Comparison of ENCODE assay signal across 25 cellular contexts in the genomic region with DNA sequence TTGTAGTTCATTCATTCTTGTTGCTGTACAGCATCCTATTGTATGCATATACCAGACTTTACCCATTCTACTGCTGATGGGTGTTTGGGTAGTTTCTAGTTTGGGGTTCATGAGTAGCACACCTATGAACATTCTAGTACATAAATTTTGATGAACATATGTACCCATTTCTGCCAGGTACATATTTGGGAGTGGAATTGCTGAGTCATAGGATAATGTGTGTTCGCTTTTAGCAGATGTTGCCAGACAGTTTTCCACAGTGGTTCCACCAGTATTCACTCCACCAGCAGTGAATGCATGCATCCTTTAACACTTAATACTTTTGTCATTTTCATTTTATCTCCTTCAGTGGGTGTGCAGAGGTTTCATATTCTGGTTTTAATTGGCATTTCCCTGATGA. TPM values are rescaled to one million over a fixed set of nuclear protein-coding genes. Genes with fewer than 3 reads are reported as not detected.
DNase-seq lines count a peak whose midpoint lies in the region; ATAC-seq, FAIRE-seq and TF ChIP-seq lines count a peak whose summit lies in the region.
"Had no signal": no experiment of that assay in that cellular context is flagged by ENCODE, and none has a peak within 500 bp of the region (broad histone marks: within the 10 kb centered on the region; RNA-seq: fewer than 3 reads in every experiment).

No MANE protein-coding gene starts in this region.

- WGBS in HepG2 (ENCODE audit: low lambda C conversion rate): 0% methylated on average over 1 of the region's 1 CpG
- 40% methylated on average over 1 of the region's 1 CpG for WGBS in right lobe of liver (ENCODE audit: insufficient coverage, low coverage, low lambda C conversion rate, missing lambda C conversion rate)
- 4% methylated on average over 1 of the region's 1 CpG for WGBS in K562 (ENCODE audit: insufficient coverage, low coverage, missing lambda C conversion rate)

- H3K79me2 ChIP-seq in HepG2 (ENCODE audit: insufficient read depth, low read length) (no peaks in the 10 kb centered on the region), K562 (ENCODE audit: control insufficient read depth, insufficient read depth, low read length) (no peaks in the 10 kb centered on the region)

- H3K4me1 ChIP-seq in HepG2 (ENCODE audit: insufficient read depth, low read length) (peaks cover 13% of the 10 kb centered on the region), right lobe of liver (peaks cover 0 to 7% (median 3%) of the 10 kb centered on the region in 4 donors), K562 (replicated peaks in 1 of 2; ENCODE audit: control insufficient read depth in 2 of 2, insufficient read depth in 2 of 2, low read length in 2 of 2) (peaks cover 6 to 18% of the 10 kb centered on the region in 2 experiments)
- H3K4me1 ChIP-seq: BE2C had no signal

- H3K27me3 ChIP-seq in HepG2 (ENCODE audit: control insufficient read depth in 1 of 2, insufficient read depth in 2 of 2, low read length in 2 of 2) (peaks cover 2 to 39% of the 10 kb centered on the region in 2 experiments), right lobe of liver (peaks cover 0 to 14% of the 10 kb centered on the region in 2 donors), K562 (ENCODE audit: control insufficient read depth in 2 of 2, insufficient read depth in 2 of 2, low read length in 2 of 2) (peaks cover 10 to 36% of the 10 kb centered on the region in 2 experiments; a peak in 4 of 5 replicates)
- H3K27me3 ChIP-seq: BE2C had no signal

- POLR2A ChIA-PET in HepG2 (lab: Yijun Ruan, JAX): no interaction called here
- POLR2A ChIA-PET in K562 (lab: Yijun Ruan, JAX): no interaction called here

- intact Hi-C loops in HepG2 (cut with micrococcal nuclease; ENCODE audit: unreplicated experiment): loop anchor here (10.0 kb wide), 1 partner anchor 1158 kb away; no protein-coding TSS in a partner anchor
- intact Hi-C loops in right lobe of liver (cut with DNase I): loop anchor here (5.0 to 10.0 kb wide), 2 partner anchors 128 to 131 kb away; no protein-coding TSS in a partner anchor
- intact Hi-C loops in K562 (cut with micrococcal nuclease): loop anchor here (10.0 kb wide), 2 partner anchors 352 to 518 kb away; partner anchors contain the start of genes ACAA1 and MYD88

- BruUV-seq in HepG2 (replicated peaks; lab: Mats Ljungman, UMichigan) (no TSS peak), K562 (replicated peaks; lab: Mats Ljungman, UMichigan) (no TSS peak)

- in situ Hi-C loops in HepG2 (cut with HindIII; ENCODE audit: extremely low pct_ligation_motif_present, low pct_unique_long_range_greater_than_20kb) (no loop called here), K562 (cut with MboI) (loop anchor here (5.0 to 10.0 kb wide), 2 partner anchors 128 to 536 kb away; no protein-coding TSS in a partner anchor)

- H3K4me3 ChIP-seq in HepG2 (replicated peaks in 1 of 3; ENCODE audit: insufficient read depth in 1 of 3, low read depth in 2 of 3, low read length in 3 of 3) (no peak overlapping the region), right lobe of liver (no peak overlapping the region), K562 (no peak overlapping the region)
- H3K4me3 ChIP-seq: BLaER1, GM12878 had no signal

- TF ChIP-seq EP300 in HepG2 (IDR thresholded peaks at IDR 0.05; ENCODE audit: low read depth in 2 of 2, low read length in 2 of 2): no peak
- TF ChIP-seq EP300 in HepG2 (CRISPR knock-in tag; IDR thresholded peaks at IDR 0.05; ENCODE audit: borderline replicate concordance): no peak
- no peak for TF ChIP-seq EP300 in K562 (IDR thresholded peaks at IDR 0.05; ENCODE audit: low read length)

- TF ChIP-seq POLR2A in HepG2 (IDR thresholded peaks at IDR 0.05; ENCODE audit: insufficient read depth in 1 of 2, low read depth in 2 of 2, low read length in 2 of 2): no peak
- no peak for TF ChIP-seq POLR2A in right lobe of liver (IDR thresholded peaks at IDR 0.05)
- TF ChIP-seq POLR2A in K562 (conservative IDR thresholded peaks at IDR 0.05): no peak

- H3K4me2 ChIP-seq in HepG2 (ENCODE audit: low read depth, low read length): no peak overlapping the region
- H3K4me2 ChIP-seq in K562 (ENCODE audit: insufficient read depth, low read length): no peak overlapping the region
- H3K4me2 ChIP-seq: BLaER1 had no signal

- CTCF ChIA-PET in HepG2 (lab: Yijun Ruan, JAX; ENCODE audit: low intra/inter-chr PET ratio, low total read pairs): no interaction called here
- CTCF ChIA-PET in K562 (lab: Yijun Ruan, JAX; ENCODE audit: low intra/inter-chr PET ratio): no interaction called here

- H3K9me3 ChIP-seq in HepG2 (ENCODE audit: low read length) (no peaks in the 10 kb centered on the region), right lobe of liver (no peaks in the 10 kb centered on the region), K562 (replicated peaks; ENCODE audit: control insufficient read depth, insufficient read depth, low read depth, low read length) (no peaks in the 10 kb centered on the region)
- H3K9me3 ChIP-seq: BE2C, BLaER1 had no signal

- H3K27ac ChIP-seq in HepG2 (ENCODE audit: extremely low read length, insufficient read depth, low read length): no peak overlapping the region
- no peak overlapping the region for H3K27ac ChIP-seq in right lobe of liver
- H3K27ac ChIP-seq in K562 (ENCODE audit: extremely low read depth, low read depth, low read length): no peak overlapping the region
- H3K27ac ChIP-seq: 22Rv1, BLaER1 had no signal

- H3K9ac ChIP-seq in HepG2 (ENCODE audit: insufficient read depth, low read depth, low read length): no peak overlapping the region
- no peak overlapping the region for H3K9ac ChIP-seq in K562 (ENCODE audit: insufficient read depth in 1 of 2, low read depth in 2 of 2, low read length in 2 of 2)
- H3K9ac ChIP-seq: BLaER1 had no signal

- FAIRE-seq in HepG2 (lab: Jason Lieb, UNC) (no peak), K562 (lab: Jason Lieb, UNC) (no peak)
- FAIRE-seq: GM12878, GM12892, GM18507 had no signal

- H2AFZ ChIP-seq in HepG2 (ENCODE audit: low read length): no peak overlapping the region
- H2AFZ ChIP-seq in K562 (ENCODE audit: low read depth, low read length): no peak overlapping the region

- H4K20me1 ChIP-seq in HepG2 (ENCODE audit: insufficient read depth, low read length): no peaks in the 10 kb centered on the region
- H4K20me1 ChIP-seq in K562 (replicated peaks; ENCODE audit: control insufficient read depth, insufficient read depth, low read length): no peaks in the 10 kb centered on the region; the same call in 1 of the 2 replicates
- H4K20me1 ChIP-seq: BLaER1 had no signal

- ATAC-seq in HepG2 (no peak), right lobe of liver (no peak), K562 (no peak)
- ATAC-seq: GM12878 had no signal

- DNase-seq in HepG2 (ENCODE audit: low spot score) (no peak), right lobe of liver (no peak), K562 (ENCODE audit: extremely low read depth in 1 of 4, low spot score in 3 of 4) (no peak), NCI-H2196 (lab: John Stamatoyannopoulos, UW; ENCODE audit: unreplicated experiment) (no peak)
- DNase-seq in activated CD4-positive, alpha-beta T cell treated with anti-CD3 and anti-CD28 coated beads for 48 hours: no peak
- DNase-seq: ACHN; BE2C; C1 segment of cervical spinal cord; CD4-positive, alpha-beta memory T cell; CD4-positive, CD25-positive, alpha-beta regulatory T cell; CD8-positive, alpha-beta memory T cell; COR-L47; DMS 273 treated with DMSO at 0.1 percent for 48 hours; DMS153; DMS53; DMS79; DND-41; EL; GDM1 had no signal

- TF ChIP-seq RAD21 in HepG2 (CRISPR knock-in tag; IDR thresholded peaks at IDR 0.05) (no peak), K562 (CRISPR knock-in tag; conservative IDR thresholded peaks at IDR 0.05 in 1 of 2, IDR thresholded peaks at IDR 0.05 in 1 of 2) (no peak)

- H3K9me1 ChIP-seq in K562 (ENCODE audit: control insufficient read depth, insufficient read depth, low read length): no peaks in the 10 kb centered on the region

- no peaks in the 10 kb centered on the region for H3K36me3 ChIP-seq in HepG2 (replicated peaks in 1 of 2; ENCODE audit: control insufficient read depth in 1 of 2, insufficient read depth in 2 of 2, low read length in 2 of 2)
- H3K36me3 ChIP-seq in right lobe of liver: no peaks in the 10 kb centered on the region
- H3K36me3 ChIP-seq in K562 (ENCODE audit: control insufficient read depth, insufficient read depth, low read length): no peaks in the 10 kb centered on the region
- H3K36me3 ChIP-seq: BE2C, BLaER1 had no signal

- no peak for TF ChIP-seq CTCF in HepG2 (CRISPR knock-in tag; IDR thresholded peaks at IDR 0.05)
- no peak for TF ChIP-seq CTCF in right lobe of liver (IDR thresholded peaks at IDR 0.05)
- TF ChIP-seq CTCF in K562 (IDR thresholded peaks at IDR 0.05 in 2 of 3, conservative IDR thresholded peaks at IDR 0.05 in 1 of 3; ENCODE audit: insufficient read depth in 2 of 3, low read depth in 1 of 3, low read length in 3 of 3): no peak

RNA-seq across cellular contexts. Expression of gene SCN5A, which starts 3.4 kb away (rescaled TPM):
- total RNA-seq in HepG2 (2016; rRNA removed; fragmentation: Illumina TruSeq; extraction: Trizol) (not detected in 2 replicates), right lobe of liver (under 1 TPM in 1 of 6 experiments, not detected in 5; 0.02 TPM), K562 (2014; rRNA removed) (0.41 and 0.45 TPM in 2 replicates), K562 (2014; rRNA removed; fragmentation: Illumina TruSeq; extraction: Trizol) (not detected in 2 replicates), K562 (2015; rRNA removed; fragmentation: Illumina TruSeq; extraction: Trizol) (0.07 and 0.26 TPM in 2 replicates), K562 (2021) (0.22 and 0.27 TPM in 2 replicates)
- total RNA-seq in HepG2 (2016; cell fraction: cytosol; rRNA removed; fragmentation: Illumina TruSeq; extraction: Trizol; ENCODE audit: low read depth): not detected in 2 replicates
- total RNA-seq in HepG2 (2016; cell fraction: insoluble cytoplasmic fraction; rRNA removed; fragmentation: Illumina TruSeq; extraction: Trizol): not detected in 2 replicates
- not detected in 2 replicates for total RNA-seq in HepG2 (2016; cell fraction: membrane; rRNA removed; fragmentation: Illumina TruSeq; extraction: Trizol)
- not detected in 2 replicates for total RNA-seq in HepG2 (2016; cell fraction: nucleus; rRNA removed; fragmentation: Illumina TruSeq; extraction: Trizol)
- polyA plus RNA-seq in HepG2 (2011; rRNA removed) (0.07 and 0.22 TPM in 2 replicates), K562 (2011; rRNA removed) (0.10 and 0.11 TPM in 2 replicates), K562 (2014; fragmentation: Illumina TruSeq; extraction: Trizol) (0.21 and 0.40 TPM in 2 replicates), K562 (2014; fragmentation: Nextera tagmentation; extraction: Ambion mirVana) (under 1 TPM in 1 of 2 experiments, not detected in 1; 0.15 TPM), K562 (2014; rRNA removed) (0.34 and 1.4 TPM in 2 replicates)
- 0.06 and 0.07 TPM in 2 replicates for polyA plus RNA-seq in HepG2 (2011; cell fraction: cytosol; rRNA removed)
- polyA plus RNA-seq in HepG2 (2011; cell fraction: nucleus; rRNA removed): 0.09 and 0.10 TPM in 2 replicates
- polyA plus RNA-seq in HepG2 (2012): 0.07 and 0.08 TPM in 2 replicates
- not detected in 2 replicates for polyA plus RNA-seq in HepG2 (2016; cell fraction: cytosol; fragmentation: Illumina TruSeq; extraction: Trizol; ENCODE audit: low read depth)
- polyA plus RNA-seq in HepG2 (2016; cell fraction: insoluble cytoplasmic fraction; fragmentation: Illumina TruSeq; extraction: Trizol; ENCODE audit: low read depth): not detected in 2 replicates
- polyA plus RNA-seq in HepG2 (2016; cell fraction: membrane; fragmentation: Illumina TruSeq; extraction: Trizol; ENCODE audit: low read depth): not detected in 2 replicates
- polyA plus RNA-seq in HepG2 (2016; cell fraction: nucleus; fragmentation: Illumina TruSeq; extraction: Trizol; ENCODE audit: insufficient read depth, low read depth): not detected in 2 replicates
- 0.07 and 1.0 TPM in 2 replicates for polyA minus RNA-seq in HepG2 (2011; rRNA and poly(A)+ RNA removed; ENCODE audit: low replicate concordance)
- polyA minus RNA-seq in HepG2 (2011; cell fraction: cytosol; rRNA and poly(A)+ RNA removed): not detected in 2 replicates
- polyA minus RNA-seq in HepG2 (2011; cell fraction: nucleus; rRNA and poly(A)+ RNA removed): not detected in 2 replicates
- 0.44 and 1.00 TPM in 2 replicates for total RNA-seq in K562 (2011; cell fraction: chromatin; rRNA removed; ENCODE audit: low replicate concordance)
- total RNA-seq in K562 (2011; cell fraction: nucleolus; rRNA removed): 0.66 and 0.67 TPM in 2 replicates
- total RNA-seq in K562 (2011; cell fraction: nucleoplasm; rRNA removed): 0.08 and 0.66 TPM in 2 replicates
- polyA plus RNA-seq in K562 (2011; cell fraction: cytosol; rRNA removed): 0.07 and 0.45 TPM in 2 replicates
- 0.01 and 0.16 TPM in 2 replicates for polyA plus RNA-seq in K562 (2011; cell fraction: nucleus; rRNA removed)
- 0.11 and 0.21 TPM in 2 replicates for polyA plus RNA-seq in K562 (2012)
- polyA minus RNA-seq in K562 (2011; rRNA and poly(A)+ RNA removed): 0.49 TPM in 1 of 2 replicates, not detected in the other
- polyA minus RNA-seq in K562 (2011; cell fraction: cytosol; rRNA and poly(A)+ RNA removed): not detected in 2 replicates
- polyA minus RNA-seq in K562 (2011; cell fraction: nucleus; rRNA and poly(A)+ RNA removed): 0.22 and 0.67 TPM in 2 replicates
- total RNA-seq: CD4-positive, CD25-positive, alpha-beta regulatory T cell; GM12878 had no signal
- polyA plus RNA-seq: CD14-positive monocyte; CD4-positive, alpha-beta memory T cell; CD4-positive, CD25-positive, alpha-beta regulatory T cell; CD8-positive, alpha-beta memory T cell; GM12878 had no signal

Comparison
In these comparisons a context has a peak if more than half of its experiments do, and no peak if none do; other contexts are left out.
1. Of the 241 proteins assayed by ChIP-seq in both HepG2 and K562: peak only in HepG2: none; only in K562: MAFG, NFE2 and NFE2L1; in both: MAFF and MAFK; in neither: 236.